25 cellular contexts compared by ENCODE assay signal in genomic region chr20:53950578-53950977, GRCh38.
DNase-seq lines count a peak whose midpoint lies in the region; ATAC-seq and TF ChIP-seq lines count a peak whose summit lies in the region.
"Had no signal": no experiment of that assay in that cellular context is flagged by ENCODE, and none has a peak within 500 bp of the region (broad histone marks: within the 10 kb centered on the region; RNA-seq: fewer than 3 reads in every experiment).

No MANE protein-coding gene starts in this region.

- ATAC-seq in effector memory CD8-positive, alpha-beta T cell (replicated peaks) = no peak
- ATAC-seq: left lobe of liver had no signal

- no peaks in the 10 kb centered on the region for H3K9me3 ChIP-seq in CD8-positive, alpha-beta memory T cell (ENCODE audit: low read length)
- H3K9me3 ChIP-seq in neuronal stem cell (replicated peaks in 1 of 2; ENCODE audit: control insufficient read depth in 2 of 2, insufficient read depth in 1 of 2, low read depth in 1 of 2, low read length in 2 of 2) = peaks cover 2 to 4% of the 10 kb centered on the region in 2 donors
- H3K9me3 ChIP-seq: SK-N-SH, testis had no signal

- no peak for DNase-seq in activated CD4-positive, alpha-beta T cell treated with anti-CD3 and anti-CD28 coated beads, Interleukin-2, amount 10 ng/mL, durations not matched to agents 24 days and 14 days
- DNase-seq in activated CD4-positive, alpha-beta T cell treated with anti-CD3 and anti-CD28 coated beads, Interleukin-2, amount 50 U/mL, for 48 hours = no peak
- DNase-seq in CD8-positive, alpha-beta memory T cell = no peak
- DNase-seq in effector memory CD8-positive, alpha-beta T cell = no peak
- no peak for DNase-seq in nephron progenitor cell
- no peak for DNase-seq in neuronal stem cell (ENCODE audit: low spot score)
- DNase-seq in coronary artery (ENCODE audit: low spot score) = no peak
- no peak for DNase-seq in osteocyte (ENCODE audit: extremely low spot score, unreplicated experiment)
- DNase-seq: central memory CD4-positive, alpha-beta T cell; COR-L47; DMS53; hippocampal formation; Karpas-422; mesenchymal stem cell; NCI-H510A; posterior cingulate gyrus; right cardiac atrium; SK-N-SH; stimulated activated CD4-positive, alpha-beta T cell treated with anti-CD3 and anti-CD28 coated beads, Interleukin-4, amount 100 ng/mL, for 24 hours; stimulated activated naive CD4-positive, alpha-beta T cell; T1000; testis; WERI-Rb-1 had no signal

- no peak overlapping the region for H4K8ac ChIP-seq in neuronal stem cell (ENCODE audit: low read depth, low read length)

- no peaks in the 10 kb centered on the region for H3K79me1 ChIP-seq in neuronal stem cell (ENCODE audit: low read depth, low read length)

- H3K4me1 Mint-ChIP-seq in activated CD4-positive, alpha-beta T cell treated with anti-CD3 and anti-CD28 coated beads, Interleukin-2, amount 10 ng/mL, durations not matched to agents 24 days and 14 days = peaks cover 34% of the 10 kb centered on the region
- H3K4me1 Mint-ChIP-seq in CD8-positive, alpha-beta memory T cell = peaks cover 29 to 40% (median 38%) of the 10 kb centered on the region in 3 donors
- peaks cover 22 to 24% of the 10 kb centered on the region in 2 donors for H3K4me1 Mint-ChIP-seq in effector memory CD8-positive, alpha-beta T cell (ENCODE audit: low read depth in 2 of 2)
- peaks cover 16% of the 10 kb centered on the region for H3K4me1 Mint-ChIP-seq in nephron progenitor cell
- peaks cover 16% of the 10 kb centered on the region for H3K4me1 Mint-ChIP-seq in osteocyte (ENCODE audit: unreplicated experiment)

- no peak overlapping the region for H3K18ac ChIP-seq in neuronal stem cell (ENCODE audit: low read length)

- WGBS in neuronal stem cell (ENCODE audit: extremely low coverage in 2 of 2, insufficient read length in 2 of 2, insufficient replicate concordance in 1 of 2), 2 donors = no CpG with 5 or more reads among the region's 3 CpGs

- no peak overlapping the region for H3K23ac ChIP-seq in neuronal stem cell (ENCODE audit: low read depth, low read length, poor library complexity)

- TF ChIP-seq CTCF in nephron progenitor cell (IDR thresholded peaks at IDR 0.05) (no peak), coronary artery (IDR thresholded peaks at IDR 0.05) (no peak), osteocyte (IDR thresholded peaks at IDR 0.05) (no peak)

- H3K27ac Mint-ChIP-seq in activated CD4-positive, alpha-beta T cell treated with anti-CD3 and anti-CD28 coated beads, Interleukin-2, amount 10 ng/mL, durations not matched to agents 24 days and 14 days = peak overlapping the region; percentile 90
- peak overlapping the region in 7 of 8 donors; percentile 13 to 100 (median 98) for H3K27ac Mint-ChIP-seq in CD8-positive, alpha-beta memory T cell
- H3K27ac Mint-ChIP-seq in effector memory CD8-positive, alpha-beta T cell = peak overlapping the region; percentile 95 to 100
- peak overlapping the region; percentile 5 for H3K27ac Mint-ChIP-seq in nephron progenitor cell
- no peak overlapping the region for H3K27ac Mint-ChIP-seq in osteocyte (ENCODE audit: unreplicated experiment)

- H3K4ac ChIP-seq in neuronal stem cell (ENCODE audit: low read length) = no peak overlapping the region

- POLR2A ChIA-PET in CD8-positive, alpha-beta memory T cell (lab: Charles Lee) = interaction anchor here (0.7 kb wide), 1 partner anchor 365 kb away, joined by 3 read pairs; no protein-coding TSS in a partner anchor

- H3K27me3 Mint-ChIP-seq in activated CD4-positive, alpha-beta T cell treated with anti-CD3 and anti-CD28 coated beads, Interleukin-2, amount 10 ng/mL, durations not matched to agents 24 days and 14 days = peaks cover 4% of the 10 kb centered on the region
- H3K27me3 Mint-ChIP-seq in CD8-positive, alpha-beta memory T cell = no peaks in the 10 kb centered on the region
- H3K27me3 Mint-ChIP-seq in effector memory CD8-positive, alpha-beta T cell = no peaks in the 10 kb centered on the region
- no peaks in the 10 kb centered on the region for H3K27me3 Mint-ChIP-seq in nephron progenitor cell (ENCODE audit: low read depth, poor library complexity)
- peaks cover 18% of the 10 kb centered on the region for H3K27me3 Mint-ChIP-seq in osteocyte (ENCODE audit: unreplicated experiment)
- H3K27me3 Mint-ChIP-seq: activated naive CD8-positive, alpha-beta T cell had no signal

- H2AFZ ChIP-seq in neuronal stem cell (ENCODE audit: low read length) = no peak overlapping the region

- peaks cover 10% of the 10 kb centered on the region for H3K9me3 Mint-ChIP-seq in activated CD4-positive, alpha-beta T cell treated with anti-CD3 and anti-CD28 coated beads, Interleukin-2, amount 10 ng/mL, durations not matched to agents 24 days and 14 days
- H3K9me3 Mint-ChIP-seq in CD8-positive, alpha-beta memory T cell = peaks cover 0 to 16% (median 8%) of the 10 kb centered on the region in 5 donors
- H3K9me3 Mint-ChIP-seq in effector memory CD8-positive, alpha-beta T cell = peaks cover 0 to 2% of the 10 kb centered on the region in 2 donors
- H3K9me3 Mint-ChIP-seq in nephron progenitor cell (peaks cover 35% of the 10 kb centered on the region), osteocyte (ENCODE audit: unreplicated experiment) (peaks cover 13% of the 10 kb centered on the region)

- H2BK12ac ChIP-seq in neuronal stem cell (ENCODE audit: low read length) = no peak overlapping the region

- CTCF ChIA-PET in CD8-positive, alpha-beta memory T cell (lab: Charles Lee) = interaction anchor here (0.9 to 2.6 kb wide), 5 partner anchors 8 to 538 kb away, joined by 3 to 18 read pairs (median 3); no protein-coding TSS in a partner anchor

- H3K4me3 ChIP-seq in CD8-positive, alpha-beta memory T cell (ENCODE audit: low read length) = no peak overlapping the region
- H3K4me3 ChIP-seq in neuronal stem cell (ENCODE audit: low read length in 2 of 2) (no peak overlapping the region), coronary artery (no peak overlapping the region)
- H3K4me3 ChIP-seq: testis had no signal

- peaks cover 6% of the 10 kb centered on the region for H3K36me3 Mint-ChIP-seq in activated CD4-positive, alpha-beta T cell treated with anti-CD3 and anti-CD28 coated beads, Interleukin-2, amount 10 ng/mL, durations not matched to agents 24 days and 14 days (ENCODE audit: low read depth)
- H3K36me3 Mint-ChIP-seq in CD8-positive, alpha-beta memory T cell = peaks cover 1 to 25% (median 3%) of the 10 kb centered on the region in 3 donors
- H3K36me3 Mint-ChIP-seq in effector memory CD8-positive, alpha-beta T cell (ENCODE audit: insufficient read depth) = peaks cover 6% of the 10 kb centered on the region
- H3K36me3 Mint-ChIP-seq in nephron progenitor cell (ENCODE audit: low read depth) = peaks cover 14% of the 10 kb centered on the region
- H3K36me3 Mint-ChIP-seq in osteocyte (ENCODE audit: unreplicated experiment) = no peaks in the 10 kb centered on the region

- H3K4me3 Mint-ChIP-seq in activated CD4-positive, alpha-beta T cell treated with anti-CD3 and anti-CD28 coated beads, Interleukin-2, amount 10 ng/mL, durations not matched to agents 24 days and 14 days = no peak overlapping the region
- H3K4me3 Mint-ChIP-seq in CD8-positive, alpha-beta memory T cell = peak overlapping the region in 2 of 7 donors; percentile 37 to 77
- H3K4me3 Mint-ChIP-seq in effector memory CD8-positive, alpha-beta T cell = peak overlapping the region in 1 of 2 donors; percentile 80
- H3K4me3 Mint-ChIP-seq in nephron progenitor cell (no peak overlapping the region), osteocyte (ENCODE audit: unreplicated experiment) (no peak overlapping the region)

- no peak overlapping the region for H2BK5ac ChIP-seq in neuronal stem cell (ENCODE audit: low read length)

- H3K14ac ChIP-seq in neuronal stem cell (ENCODE audit: low read length) = no peak overlapping the region

- H3K4me1 ChIP-seq in CD8-positive, alpha-beta memory T cell (ENCODE audit: insufficient read depth, low read length) = peaks cover 29% of the 10 kb centered on the region
- H3K4me1 ChIP-seq in neuronal stem cell (ENCODE audit: control insufficient read depth in 2 of 2, insufficient read depth in 1 of 2, low read depth in 1 of 2, low read length in 2 of 2) = peaks cover 6 to 10% of the 10 kb centered on the region in 2 donors
- H3K4me1 ChIP-seq: testis had no signal

- H4K91ac ChIP-seq in neuronal stem cell (ENCODE audit: low read depth, low read length, poor library complexity) = no peak overlapping the region

- intact Hi-C loops in activated CD4-positive, alpha-beta T cell treated with anti-CD3 and anti-CD28 coated beads, Interleukin-2, amount 10 ng/mL, durations not matched to agents 24 days and 14 days (cut with micrococcal nuclease) = loop anchor here (1.0 kb wide), 1 partner anchor 242 kb away; no protein-coding TSS in a partner anchor

- no peak overlapping the region for H3K4me2 ChIP-seq in neuronal stem cell (ENCODE audit: insufficient read depth, low read length, poor library complexity, severe bottlenecking)

- no peak overlapping the region for H2BK120ac ChIP-seq in neuronal stem cell (ENCODE audit: low read depth, low read length)

- no peak overlapping the region for H2BK15ac ChIP-seq in neuronal stem cell (ENCODE audit: low read length)

- no peak overlapping the region for H3K27ac ChIP-seq in CD8-positive, alpha-beta memory T cell (ENCODE audit: low read depth, low read length)
- no peak overlapping the region for H3K27ac ChIP-seq in neuronal stem cell (replicated peaks; ENCODE audit: low read length)
- no peak overlapping the region for H3K27ac ChIP-seq in coronary artery
- H3K27ac ChIP-seq: testis, WERI-Rb-1 had no signal

- no peaks in the 10 kb centered on the region for H3K36me3 ChIP-seq in CD8-positive, alpha-beta memory T cell (ENCODE audit: insufficient read depth, low read length)
- H3K36me3 ChIP-seq in neuronal stem cell (replicated peaks in 1 of 2; ENCODE audit: control insufficient read depth in 2 of 2, insufficient read depth in 2 of 2, low read length in 2 of 2) = no peaks in the 10 kb centered on the region
- H3K36me3 ChIP-seq: WERI-Rb-1 had no signal

- no peak overlapping the region for H2AK5ac ChIP-seq in neuronal stem cell (ENCODE audit: low read depth, low read length)

- no peaks in the 10 kb centered on the region for H3K27me3 ChIP-seq in CD8-positive, alpha-beta memory T cell (ENCODE audit: insufficient read depth, low read length, poor library complexity, severe bottlenecking)
- H3K27me3 ChIP-seq in neuronal stem cell (ENCODE audit: control insufficient read depth in 3 of 3, insufficient read depth in 3 of 3, low read depth in 1 of 3, low read length in 3 of 3) = no peaks in the 10 kb centered on the region
- H3K27me3 ChIP-seq: testis had no signal

- H3K9ac ChIP-seq in neuronal stem cell (ENCODE audit: low read depth, low read length, poor library complexity) = no peak overlapping the region
- H3K9ac ChIP-seq: SK-N-SH had no signal
